22 cellular contexts compared by ENCODE assay signal in genomic region chr12:73531752-73532151, GRCh38.
"Had no signal": no experiment of that assay in that cellular context is flagged by ENCODE, and none has a peak within 500 bp of the region (broad histone marks: within the 10 kb centered on the region; RNA-seq: fewer than 3 reads in every experiment).

No MANE protein-coding gene starts in this region.

- H2AFZ ChIP-seq: neural progenitor cell had no signal

- H3K9ac ChIP-seq: neural progenitor cell had no signal

- H3K36me3 ChIP-seq: esophagus squamous epithelium, gastrocnemius medialis, neural progenitor cell, thyroid gland, upper lobe of right lung had no signal

- H3K27ac ChIP-seq: esophagus squamous epithelium, gastrocnemius medialis, neural progenitor cell, thyroid gland, upper lobe of right lung had no signal

- H3K4me2 ChIP-seq: neural progenitor cell had no signal

- DNase-seq: activated CD4-positive, alpha-beta T cell treated with anti-CD3 and anti-CD28 coated beads for 4 hours; activated CD4-positive, alpha-beta T cell treated with anti-CD3 and anti-CD28 coated beads, Interleukin-2, amount 50 U/mL, for 48 hours; activated CD4-positive, CD25-positive, alpha-beta regulatory T cell; activated CD8-positive, alpha-beta memory T cell treated with anti-CD3 and anti-CD28 coated beads, Interleukin-2, amount 50 U/mL, for 48 hours; activated naive CD4-positive, alpha-beta T cell treated with Interleukin-2 at 50 U/mL for 16 hours; activated naive CD8-positive, alpha-beta T cell treated with anti-CD3 and anti-CD28 coated beads, Interleukin-2, amount 10 ng/mL, durations not matched to agents 7 days and 5 days; activated T-cell treated with anti-CD3 and anti-CD28 coated beads, Interleukin-2, amount 50 U/mL, for 48 hours; amygdala; cortex of kidney; endodermal cell; esophagus squamous epithelium; gastrocnemius medialis; head of caudate nucleus; naive thymus-derived CD8-positive, alpha-beta T cell; stimulated activated CD4-positive, alpha-beta T cell treated with anti-CD3 and anti-CD28 coated beads, Interleukin-4, amount 100 ng/mL, for 24 hours; stimulated activated naive CD8-positive, alpha-beta T cell treated with anti-CD3 and anti-CD28 coated beads, Interleukin-15, Interleukin-2, amounts not matched to agents 100 U/mL and 50 U/mL, for 24 hours; thyroid gland; upper lobe of right lung had no signal

- H3K9me3 ChIP-seq: esophagus squamous epithelium, gastrocnemius medialis, thyroid gland, upper lobe of right lung had no signal

- H3K27me3 ChIP-seq: esophagus squamous epithelium, gastrocnemius medialis, neural progenitor cell, thyroid gland, upper lobe of right lung had no signal

- H3K4me1 ChIP-seq: esophagus squamous epithelium, gastrocnemius medialis, thyroid gland, upper lobe of right lung had no signal

- H3K4me3 ChIP-seq: esophagus squamous epithelium, gastrocnemius medialis, lung, neural progenitor cell, thyroid gland, upper lobe of right lung had no signal

- ATAC-seq: gastrocnemius medialis; naive thymus-derived CD8-positive, alpha-beta T cell; stimulated activated naive CD8-positive, alpha-beta T cell treated with anti-CD3 and anti-CD28 coated beads, Interleukin-15, Interleukin-2, amounts not matched to agents 100 U/mL and 50 U/mL, for 24 hours; upper lobe of right lung had no signal

- FAIRE-seq: bronchial epithelial cell, keratinocyte had no signal
